In genomic region chr4:110533940-110534339, GRCh38 we compare ENCODE assay signal across 9 cellular contexts. TPM values are rescaled to one million over a fixed set of nuclear protein-coding genes. Genes with fewer than 3 reads are reported as not detected.
A peak's percentile ranks its signal among the peaks of the same experiment; 100 is the strongest.
DNase-seq lines count a peak whose midpoint lies in the region; ATAC-seq, FAIRE-seq and TF ChIP-seq lines count a peak whose summit lies in the region.
"Had no signal": no experiment of that assay in that cellular context is flagged by ENCODE, and none has a peak within 500 bp of the region (broad histone marks: within the 10 kb centered on the region; RNA-seq: fewer than 3 reads in every experiment).

No MANE protein-coding gene starts in this region.

- H3K79me2 ChIP-seq in HepG2 (ENCODE audit: insufficient read depth, low read length), result no peaks in the 10 kb centered on the region

- POLR2A ChIA-PET in HepG2 (lab: Yijun Ruan, JAX), result no interaction called here

- H3K9ac ChIP-seq in adipocyte (ENCODE audit: low read length) (no peak overlapping the region), HepG2 (ENCODE audit: insufficient read depth, low read depth, low read length) (no peak overlapping the region)

- no TSS peak for BruUV-seq in HepG2 (replicated peaks; lab: Mats Ljungman, UMichigan)

- DNase-seq in COLO829 (ENCODE audit: low spot score) (peak; percentile 87), HS-5 (ENCODE audit: low read depth) (peak; percentile 84), adipocyte (ENCODE audit: low read depth) (peak; percentile 87), HepG2 (ENCODE audit: low spot score) (peak; percentile 74), substantia nigra (lab: John Stamatoyannopoulos, UW) (no peak), T-helper 17 cell (no peak)

- H3K4me1 ChIP-seq in adipocyte (ENCODE audit: control insufficient read depth, insufficient read depth, low read length), result no peaks in the 10 kb centered on the region
- H3K4me1 ChIP-seq in HepG2 (ENCODE audit: insufficient read depth, low read length), result peaks cover 10% of the 10 kb centered on the region; the same call in 1 of the 2 replicates

- WGBS in HepG2 (ENCODE audit: low lambda C conversion rate), result 2% methylated on average over 3 of the region's 3 CpGs

- no peak for TF ChIP-seq CTCF in HepG2 (CRISPR knock-in tag; IDR thresholded peaks at IDR 0.05)

- H3K36me3 Mint-ChIP-seq in T-helper 17 cell (ENCODE audit: low read depth), result peaks cover 2% of the 10 kb centered on the region

- H3K9me3 ChIP-seq in adipocyte (ENCODE audit: control insufficient read depth, low read length) (peaks cover 13% of the 10 kb centered on the region), HepG2 (ENCODE audit: low read length) (no peaks in the 10 kb centered on the region), T-helper 17 cell (ENCODE audit: control insufficient read depth, low read length, poor library complexity, severe bottlenecking) (no peaks in the 10 kb centered on the region)

- H3K27ac ChIP-seq in HepG2 (ENCODE audit: extremely low read length, insufficient read depth, low read length), result no peak overlapping the region
- H3K27ac ChIP-seq in substantia nigra (ENCODE audit: low read depth, low read length, poor library complexity, severe bottlenecking), result no peak overlapping the region
- H3K27ac ChIP-seq: VCaP had no signal

- H3K27ac Mint-ChIP-seq in T-helper 17 cell, result no peak overlapping the region

- intact Hi-C loops in HepG2 (cut with micrococcal nuclease; ENCODE audit: unreplicated experiment), result no loop called here

- no peak for TF ChIP-seq RAD21 in HepG2 (CRISPR knock-in tag; IDR thresholded peaks at IDR 0.05)

- H3K4me3 ChIP-seq in adipocyte (ENCODE audit: low read length) (peak overlapping the region; percentile 32), HepG2 (replicated peaks in 1 of 3; ENCODE audit: insufficient read depth in 1 of 3, low read depth in 2 of 3, low read length in 3 of 3) (no peak overlapping the region)

- H3K27me3 Mint-ChIP-seq in T-helper 17 cell, result peaks cover 13% of the 10 kb centered on the region

- no peak for FAIRE-seq in HepG2 (lab: Jason Lieb, UNC)

- H3K4me1 Mint-ChIP-seq in T-helper 17 cell, result no peaks in the 10 kb centered on the region

- H3K27me3 ChIP-seq in adipocyte (replicated peaks; ENCODE audit: control insufficient read depth, insufficient read depth, low read length), result no peaks in the 10 kb centered on the region
- H3K27me3 ChIP-seq in HepG2 (ENCODE audit: control insufficient read depth in 1 of 2, insufficient read depth in 2 of 2, low read length in 2 of 2), result no peaks in the 10 kb centered on the region

- H3K36me3 ChIP-seq in adipocyte (ENCODE audit: control insufficient read depth, insufficient read depth, low read length, severe bottlenecking) (no peaks in the 10 kb centered on the region), HepG2 (replicated peaks in 1 of 2; ENCODE audit: control insufficient read depth in 1 of 2, insufficient read depth in 2 of 2, low read length in 2 of 2) (no peaks in the 10 kb centered on the region)

- in situ Hi-C loops in HepG2 (cut with HindIII; ENCODE audit: extremely low pct_ligation_motif_present, low pct_unique_long_range_greater_than_20kb), result no loop called here

- TF ChIP-seq EP300 in HepG2 (IDR thresholded peaks at IDR 0.05; ENCODE audit: low read depth in 2 of 2, low read length in 2 of 2) (no peak), HepG2 (CRISPR knock-in tag; IDR thresholded peaks at IDR 0.05; ENCODE audit: borderline replicate concordance) (no peak)

- no peak overlapping the region for H2AFZ ChIP-seq in HepG2 (ENCODE audit: low read length)

- no peaks in the 10 kb centered on the region for H4K20me1 ChIP-seq in HepG2 (ENCODE audit: insufficient read depth, low read length)

- H3K4me2 ChIP-seq in HepG2 (ENCODE audit: low read depth, low read length), result no peak overlapping the region; the same call in 1 of the 2 replicates

- CTCF ChIA-PET in HepG2 (lab: Yijun Ruan, JAX; ENCODE audit: low intra/inter-chr PET ratio, low total read pairs), result no interaction called here

- H3K4me3 Mint-ChIP-seq in T-helper 17 cell, result no peak overlapping the region

- ATAC-seq in HepG2, result peak; percentile 90
- no peak for ATAC-seq in GM18870 (IDR thresholded peaks at IDR 0.05; ENCODE audit: unreplicated experiment)
- no peak for ATAC-seq in T-helper 17 cell
- no peak for ATAC-seq in GM18909 (IDR thresholded peaks at IDR 0.05; ENCODE audit: poor library complexity, unreplicated experiment)

- no peak for TF ChIP-seq POLR2A in HepG2 (IDR thresholded peaks at IDR 0.05; ENCODE audit: insufficient read depth in 1 of 2, low read depth in 2 of 2, low read length in 2 of 2)

TF ChIP-seq in HepG2, 621 proteins besides CTCF, POLR2A, EP300 and RAD21 (continues in another document):
- TF ChIP-seq ZNF18 (CRISPR knock-in tag; IDR thresholded peaks at IDR 0.05; ENCODE audit: insufficient replicate concordance) (no peak), SALL1 (CRISPR knock-in tag; IDR thresholded peaks at IDR 0.05) (no peak), SIX1 (CRISPR knock-in tag; IDR thresholded peaks at IDR 0.05; ENCODE audit: borderline replicate concordance) (peak; percentile 71; the same call in 1 of the 2 replicates), CENPBD1 (CRISPR knock-in tag; IDR thresholded peaks at IDR 0.05; ENCODE audit: borderline replicate concordance, low read depth) (no peak), ELF1 (CRISPR knock-in tag; IDR thresholded peaks at IDR 0.05) (no peak), POGZ (CRISPR knock-in tag; IDR thresholded peaks at IDR 0.05) (no peak), GATAD2A (CRISPR knock-in tag; IDR thresholded peaks at IDR 0.05) (peak; percentile 46; the same call in 1 of the 2 replicates), ZNF317 (CRISPR knock-in tag; IDR thresholded peaks at IDR 0.05) (peak; percentile 98), TAF1 (CRISPR knock-in tag; IDR thresholded peaks at IDR 0.05) (no peak), SIX4 (CRISPR knock-in tag; IDR thresholded peaks at IDR 0.05) (peak; percentile 86), DNMT3B (CRISPR knock-in tag; conservative IDR thresholded peaks at IDR 0.05) (0 out of 2 replicates have a peak, but pooled peaks have one; percentile 43), ZNF33A (CRISPR knock-in tag; IDR thresholded peaks at IDR 0.05; ENCODE audit: borderline replicate concordance) (no peak), SOX5 (CRISPR knock-in tag; IDR thresholded peaks at IDR 0.05; ENCODE audit: borderline replicate concordance) (peak; percentile 29; the same call in 1 of the 2 replicates), ZNF598 (CRISPR knock-in tag; IDR thresholded peaks at IDR 0.05; ENCODE audit: borderline replicate concordance) (no peak), ZNF3 (CRISPR knock-in tag; IDR thresholded peaks at IDR 0.05) (no peak), SAFB2 (CRISPR knock-in tag; IDR thresholded peaks at IDR 0.05; ENCODE audit: borderline replicate concordance, low read depth) (no peak), ZNF224 (CRISPR knock-in tag; IDR thresholded peaks at IDR 0.05) (no peak), MED13 (CRISPR knock-in tag; IDR thresholded peaks at IDR 0.05) (no peak), KLF12 (CRISPR knock-in tag; IDR thresholded peaks at IDR 0.05; ENCODE audit: borderline replicate concordance) (no peak), MEF2D (CRISPR knock-in tag; IDR thresholded peaks at IDR 0.05) (0 out of 2 replicates have a peak, but pooled peaks have one; percentile 30), FOSL2 (CRISPR knock-in tag; IDR thresholded peaks at IDR 0.05) (peak; percentile 93)

RNA-seq across cellular contexts. Expression of gene ENPEP, which starts 58.0 kb away (rescaled TPM):
- total RNA-seq in HepG2 (2016; rRNA removed; fragmentation: Illumina TruSeq; extraction: Trizol) (not detected in 2 replicates), T-helper 17 cell (not detected)
- total RNA-seq in HepG2 (2016; cell fraction: cytosol; rRNA removed; fragmentation: Illumina TruSeq; extraction: Trizol; ENCODE audit: low read depth), result not detected in 2 replicates
- total RNA-seq in HepG2 (2016; cell fraction: insoluble cytoplasmic fraction; rRNA removed; fragmentation: Illumina TruSeq; extraction: Trizol), result 0.02 TPM in 1 of 2 replicates, not detected in the other
- not detected in 2 replicates for total RNA-seq in HepG2 (2016; cell fraction: membrane; rRNA removed; fragmentation: Illumina TruSeq; extraction: Trizol)
- not detected in 2 replicates for total RNA-seq in HepG2 (2016; cell fraction: nucleus; rRNA removed; fragmentation: Illumina TruSeq; extraction: Trizol)
- not detected in 2 replicates for polyA plus RNA-seq in HepG2 (2011; rRNA removed)
- not detected in 2 replicates for polyA plus RNA-seq in HepG2 (2011; cell fraction: cytosol; rRNA removed)
- not detected in 2 replicates for polyA plus RNA-seq in HepG2 (2011; cell fraction: nucleus; rRNA removed)
- not detected in 2 replicates for polyA plus RNA-seq in HepG2 (2012)
- not detected in 2 replicates for polyA plus RNA-seq in HepG2 (2016; cell fraction: cytosol; fragmentation: Illumina TruSeq; extraction: Trizol; ENCODE audit: low read depth)
- polyA plus RNA-seq in HepG2 (2016; cell fraction: insoluble cytoplasmic fraction; fragmentation: Illumina TruSeq; extraction: Trizol; ENCODE audit: low read depth), result not detected in 2 replicates
- polyA plus RNA-seq in HepG2 (2016; cell fraction: membrane; fragmentation: Illumina TruSeq; extraction: Trizol; ENCODE audit: low read depth), result not detected in 2 replicates
- polyA plus RNA-seq in HepG2 (2016; cell fraction: nucleus; fragmentation: Illumina TruSeq; extraction: Trizol; ENCODE audit: insufficient read depth, low read depth), result not detected in 2 replicates
- not detected in 2 replicates for polyA minus RNA-seq in HepG2 (2011; rRNA and poly(A)+ RNA removed; ENCODE audit: low replicate concordance)
- polyA minus RNA-seq in HepG2 (2011; cell fraction: cytosol; rRNA and poly(A)+ RNA removed), result not detected in 2 replicates
- not detected in 2 replicates for polyA minus RNA-seq in HepG2 (2011; cell fraction: nucleus; rRNA and poly(A)+ RNA removed)

Comparison
In these comparisons a context has a peak if more than half of its experiments do, and no peak if none do; other contexts are left out.
1. DNase-seq: peak in COLO829 (single experiment), HS-5 (single experiment), adipocyte (single experiment) and HepG2 (single experiment); none in substantia nigra (0 of 49) and T-helper 17 cell (0 of 3).